8 cellular contexts compared by ENCODE assay signal in genomic region chr6:69813508-69813907, GRCh38. TPM values are rescaled to one million over a fixed set of nuclear protein-coding genes. Genes with fewer than 3 reads are reported as not detected.
DNase-seq lines count a peak whose midpoint lies in the region; ATAC-seq and TF ChIP-seq lines count a peak whose summit lies in the region.

No MANE protein-coding gene starts in this region.

- no peaks in the 10 kb centered on the region for H3K79me2 ChIP-seq in OCI-LY7 (ENCODE audit: insufficient read depth, low read depth, low read length)

- peak overlapping the region; percentile 98 for H2AFZ ChIP-seq in OCI-LY7 (ENCODE audit: low read length)

- H3K4me2 ChIP-seq in OCI-LY7 (ENCODE audit: low read length): peak overlapping the region; percentile 54

- CTCF ChIA-PET in OCI-LY7 (lab: Charles Lee; ENCODE audit: unreplicated experiment): interaction anchor here (2.7 kb wide), 1 partner anchor 16 kb away, joined by 15 read pairs; the partner anchor contains the start of gene LMBRD1

- peak; percentile 33 for ATAC-seq in GM18867 (IDR thresholded peaks at IDR 0.05; ENCODE audit: unreplicated experiment)
- peak; percentile 47 for ATAC-seq in HG02759 (IDR thresholded peaks at IDR 0.05; ENCODE audit: unreplicated experiment)
- peak; percentile 64 for ATAC-seq in mucosa of descending colon

- intact Hi-C loops in OCI-LY7 (cut with micrococcal nuclease; ENCODE audit: unreplicated experiment): no loop called here
- intact Hi-C loops in mucosa of descending colon (cut with DNase I, micrococcal nuclease): no loop called here
- intact Hi-C loops in prostate gland (cut with DNase I): no loop called here
- intact Hi-C loops in stomach (cut with DNase I; ENCODE audit: low total_unique reads): no loop called here

- no peak overlapping the region for H3K4me3 ChIP-seq in OCI-LY7 (ENCODE audit: low read depth, low read length, poor library complexity, severe bottlenecking)
- H3K4me3 ChIP-seq in mucosa of descending colon: no peak overlapping the region
- H3K4me3 ChIP-seq in prostate gland: no peak overlapping the region
- H3K4me3 ChIP-seq in stomach: no peak overlapping the region

- H3K36me3 ChIP-seq in OCI-LY7 (ENCODE audit: insufficient read depth, low read length) (no peaks in the 10 kb centered on the region), mucosa of descending colon (ENCODE audit: low read depth) (no peaks in the 10 kb centered on the region), prostate gland (no peaks in the 10 kb centered on the region), stomach (no peaks in the 10 kb centered on the region)

- DNase-seq in OCI-LY7 (ENCODE audit: low spot score): peak; percentile 38
- no peak for DNase-seq in mucosa of descending colon
- no peak for DNase-seq in SHP77 treated with DMSO at 0.1 percent for 48 hours (lab: John Stamatoyannopoulos, UW)
- DNase-seq in foreskin melanocyte: no peak
- DNase-seq in prostate gland (ENCODE audit: low spot score): no peak
- no peak for DNase-seq in stomach

- 40% methylated on average over 1 of the region's 1 CpG for WGBS in prostate gland
- WGBS in stomach, 5 donors: 50 to 74% (median 68%) methylated on average over 1 of the region's 1 CpG

- peaks cover 41% of the 10 kb centered on the region for H3K4me1 ChIP-seq in OCI-LY7 (ENCODE audit: insufficient read depth, low read length, poor library complexity, severe bottlenecking)
- no peaks in the 10 kb centered on the region for H3K4me1 ChIP-seq in mucosa of descending colon (ENCODE audit: low read depth)
- no peaks in the 10 kb centered on the region for H3K4me1 ChIP-seq in prostate gland (replicated peaks)
- H3K4me1 ChIP-seq in stomach: no peaks in the 10 kb centered on the region

- no peaks in the 10 kb centered on the region for H3K27me3 ChIP-seq in prostate gland (replicated peaks; ENCODE audit: insufficient read depth)
- H3K27me3 ChIP-seq in stomach: no peaks in the 10 kb centered on the region

- TF ChIP-seq CTCF in OCI-LY7 (conservative IDR thresholded peaks at IDR 0.05; ENCODE audit: low read length) (no peak), mucosa of descending colon (IDR thresholded peaks at IDR 0.05) (no peak), prostate gland (IDR thresholded peaks at IDR 0.05) (no peak), stomach (IDR thresholded peaks at IDR 0.05) (no peak)

- H3K27ac ChIP-seq in OCI-LY7 (ENCODE audit: low read depth, low read length, poor library complexity, severe bottlenecking) (peak overlapping the region; percentile 0), prostate gland (no peak overlapping the region), stomach (no peak overlapping the region)

- no peaks in the 10 kb centered on the region for H3K9me3 ChIP-seq in OCI-LY7 (ENCODE audit: low read length)
- H3K9me3 ChIP-seq in mucosa of descending colon: no peaks in the 10 kb centered on the region
- H3K9me3 ChIP-seq in prostate gland: no peaks in the 10 kb centered on the region
- H3K9me3 ChIP-seq in stomach: no peaks in the 10 kb centered on the region

- no TSS peak for BruUV-seq in OCI-LY7 (replicated peaks; lab: Mats Ljungman, UMichigan)

- TF ChIP-seq EP300 in stomach (IDR thresholded peaks at IDR 0.05): no peak

- POLR2A ChIA-PET in OCI-LY7 (lab: Charles Lee): interaction anchor here (0.6 to 6.0 kb wide), 6 partner anchors 13 to 623 kb away, joined by 3 to 37 read pairs (median 3); partner anchors contain the start of genes COL19A1 and LMBRD1

- H3K9me2 ChIP-seq in OCI-LY7 (ENCODE audit: insufficient read depth, low read length): no peaks in the 10 kb centered on the region

- H4K20me1 ChIP-seq in OCI-LY7 (ENCODE audit: insufficient read depth, low read length): no peaks in the 10 kb centered on the region

- TF ChIP-seq POLR2A in prostate gland (IDR thresholded peaks at IDR 0.05) (no peak), stomach (IDR thresholded peaks at IDR 0.05) (no peak)

RNA-seq across cellular contexts. Expression of gene LMBRD1, which starts 16.7 kb away (rescaled TPM):
- total RNA-seq in OCI-LY7 (2014; rRNA removed; shearing (Covaris generic)): 12.7 and 14.0 TPM in 2 replicates
- 16.3 and 20.8 TPM in 2 replicates for total RNA-seq in OCI-LY7 (2022)
- total RNA-seq in mucosa of descending colon: 10 to 100 TPM; 55.0 to 87.9 (median 63.3) TPM
- 10 to 100 TPM; 53.5 to 63.1 TPM for total RNA-seq in prostate gland
- 10 to 100 TPM in 4 of 5 donors, 1 to 10 TPM in 1; 9.8 to 83.0 (median 34.8) TPM for total RNA-seq in stomach
- polyA plus RNA-seq in stomach: 10 to 100 TPM; 20.7 to 26.4 (median 25.7) TPM

RNA-seq across cellular contexts. Expression of gene COL19A1, which starts 52.8 kb away (rescaled TPM):
- 0.03 TPM in 2 replicates for total RNA-seq in OCI-LY7 (2014; rRNA removed; shearing (Covaris generic))
- total RNA-seq in OCI-LY7 (2022) (0.30 TPM in 1 of 2 replicates, not detected in the other), mucosa of descending colon (under 1 TPM; 0.19 to 0.49 (median 0.24) TPM), prostate gland (under 1 TPM; 0.14 to 0.45 TPM), stomach (10 to 100 TPM in 2 of 5 donors, 1 to 10 TPM in 1, under 1 TPM in 1, not detected in 1; 0.45 to 13.4 (median 7.1) TPM)
- polyA plus RNA-seq in stomach: under 1 TPM in 1 of 3 donors, not detected in 2; 0.13 TPM
